In genomic region chr17:44878627-44879221, GRCh38 we compare ENCODE assay signal across 8 cellular contexts. TPM values are rescaled to one million over a fixed set of nuclear protein-coding genes. Genes with fewer than 3 reads are reported as not detected.
DNase-seq lines count a peak whose midpoint lies in the region; ATAC-seq and TF ChIP-seq lines count a peak whose summit lies in the region.

No MANE protein-coding gene starts in this region.

- CTCF ChIA-PET in AG04449 (lab: Yijun Ruan, JAX): interaction anchor here (0.6 to 8.5 kb wide), 41 partner anchors 8 to 319 kb away, joined by 3 to 440 read pairs (median 5); partner anchors contain the start of genes ACBD4, ADAM11, EFTUD2 and HIGD1B

- in situ Hi-C loops in astrocyte of the cerebellum (cut with HindIII; ENCODE audit: low sequenced_read_pairs): loop anchor here (5.0 kb wide), 1 partner anchor 36 kb away; no protein-coding TSS in a partner anchor

- ATAC-seq in HG02884 (IDR thresholded peaks at IDR 0.05; ENCODE audit: unreplicated experiment) (no peak), HG02610 (IDR thresholded peaks at IDR 0.05; ENCODE audit: unreplicated experiment) (no peak), GM21723 (IDR thresholded peaks at IDR 0.05; ENCODE audit: unreplicated experiment) (no peak)

- H3K4me3 ChIP-seq in AG04449 (ENCODE audit: low read depth, low read length): no peak overlapping the region
- H3K4me3 ChIP-seq in astrocyte of the cerebellum (ENCODE audit: low read depth, low read length): no peak overlapping the region

- TF ChIP-seq CTCF in AG04449 (IDR thresholded peaks at IDR 0.05; ENCODE audit: insufficient read depth, low read length, missing control alignments) (peak; percentile 53), astrocyte of the cerebellum (IDR thresholded peaks at IDR 0.05; ENCODE audit: low read depth, low read length, missing control alignments) (peak; percentile 67)

- POLR2A ChIA-PET in AG04449 (lab: Yijun Ruan, JAX): no interaction called here

- no peak for DNase-seq in AG04449 (ENCODE audit: low read depth, low spot score)
- DNase-seq in Daoy (ENCODE audit: low read depth): peak; percentile 33
- DNase-seq in NCI-H2171 (lab: John Stamatoyannopoulos, UW): peak; percentile 2
- DNase-seq in astrocyte of the cerebellum (ENCODE audit: low read depth): no peak
- DNase-seq in kidney tubule cell (ENCODE audit: low spot score): peak; percentile 28

RNA-seq across cellular contexts. Expression of gene EFTUD2, which starts 20.5 kb away (rescaled TPM):
- total RNA-seq in Daoy (2014; rRNA removed; shearing (Covaris generic)): 176 and 293 TPM in 2 replicates

RNA-seq across cellular contexts. Expression of gene HIGD1B, which starts 31.0 kb away (rescaled TPM):
- not detected in 2 replicates for total RNA-seq in Daoy (2014; rRNA removed; shearing (Covaris generic))

RNA-seq across cellular contexts. Expression of gene GFAP, which starts 36.6 kb away (rescaled TPM):
- total RNA-seq in Daoy (2014; rRNA removed; shearing (Covaris generic)): 2.4 TPM in 1 of 2 replicates, not detected in the other

RNA-seq across cellular contexts. Expression of gene GJC1, which starts 48.6 kb away (rescaled TPM):
- total RNA-seq in Daoy (2014; rRNA removed; shearing (Covaris generic)): 12.4 and 15.7 TPM in 2 replicates

Comparison
In these comparisons a context has a peak if more than half of its experiments do, and no peak if none do; other contexts are left out.
1. DNase-seq: peak in Daoy (single experiment), NCI-H2171 (single experiment) and kidney tubule cell (single experiment); none in AG04449 (single experiment) and astrocyte of the cerebellum (single experiment).